Comparison of ENCODE assay signal across 17 cellular contexts in genomic region chr16:89805136-89805905, GRCh38. TPM values are rescaled to one million over a fixed set of nuclear protein-coding genes. Genes with fewer than 3 reads are reported as not detected.
A peak's percentile ranks its signal among the peaks of the same experiment; 100 is the strongest.
DNase-seq lines count a peak whose midpoint lies in the region; ATAC-seq and TF ChIP-seq lines count a peak whose summit lies in the region.
"Had no signal": no experiment of that assay in that cellular context is flagged by ENCODE, and none has a peak within 500 bp of the region (broad histone marks: within the 10 kb centered on the region; RNA-seq: fewer than 3 reads in every experiment).

No MANE protein-coding gene starts in this region.

- H3K79me2 ChIP-seq in smooth muscle cell (ENCODE audit: low read depth) = no peaks in the 10 kb centered on the region

- H3K9me3 ChIP-seq in smooth muscle cell (replicated peaks; ENCODE audit: low read depth) = no peaks in the 10 kb centered on the region
- no peaks in the 10 kb centered on the region for H3K9me3 ChIP-seq in psoas muscle
- H3K9me3 ChIP-seq: BLaER1 treated with 17β-estradiol and CSF1 and Interleukin-3, amounts not matched to agents 10 nM and 100 nM had no signal

- H4K20me1 ChIP-seq in smooth muscle cell (ENCODE audit: low read depth) = no peaks in the 10 kb centered on the region

- in situ Hi-C loops in astrocyte of the spinal cord (cut with HindIII; ENCODE audit: low sequenced_read_pairs) = no loop called here

- H3K4me2 ChIP-seq in smooth muscle cell = no peak overlapping the region
- H3K4me2 ChIP-seq: BLaER1 treated with 17β-estradiol and CSF1 and Interleukin-3, amounts not matched to agents 10 nM and 100 nM had no signal

- no peak overlapping the region for H3K4me3 Mint-ChIP-seq in natural killer cell treated with Interleukin-12 subunit alpha and Interleukin-12 subunit beta and Interleukin-15 and Interleukin-18, amount 100 ng/mL, for 72 hours
- H3K4me3 Mint-ChIP-seq: activated CD4-positive, alpha-beta T cell treated with anti-CD3 and anti-CD28 coated beads for 36 hours; activated naive CD4-positive, alpha-beta T cell treated with anti-CD3 and anti-CD28 coated beads, Interleukin-2, amount 10 ng/mL, durations not matched to agents 7 days and 5 days; T-helper 2 cell treated with Interferon-gamma antibody and Interleukin-4, amounts not matched to agents 5 μg/mL and 100 μg/mL, for 36 hours had no signal

- H3K9me3 Mint-ChIP-seq in natural killer cell treated with Interleukin-12 subunit alpha and Interleukin-12 subunit beta and Interleukin-15 and Interleukin-18, amount 100 ng/mL, for 72 hours = no peaks in the 10 kb centered on the region
- H3K9me3 Mint-ChIP-seq: activated naive CD4-positive, alpha-beta T cell treated with anti-CD3 and anti-CD28 coated beads, Interleukin-2, amount 10 ng/mL, durations not matched to agents 7 days and 5 days; T-helper 2 cell treated with Interferon-gamma antibody and Interleukin-4, amounts not matched to agents 5 μg/mL and 100 μg/mL, for 36 hours had no signal

- peaks cover 11% of the 10 kb centered on the region for H3K36me3 Mint-ChIP-seq in natural killer cell treated with Interleukin-12 subunit alpha and Interleukin-12 subunit beta and Interleukin-15 and Interleukin-18, amount 100 ng/mL, for 72 hours

- no peaks in the 10 kb centered on the region for H3K36me3 ChIP-seq in smooth muscle cell (ENCODE audit: low read depth)
- no peaks in the 10 kb centered on the region for H3K36me3 ChIP-seq in psoas muscle (ENCODE audit: insufficient read depth in 1 of 2, low read depth in 1 of 2)
- H3K36me3 ChIP-seq: cardiac muscle cell had no signal

- no peaks in the 10 kb centered on the region for H3F3A ChIP-seq in smooth muscle cell (ENCODE audit: low read depth)

- 90% methylated on average over 15 of the region's 15 CpGs for WGBS in smooth muscle cell (ENCODE audit: low lambda C conversion rate)
- WGBS in psoas muscle, 3 donors = 87 to 91% (median 89%) methylated on average over 15 of the region's 15 CpGs

- no peak overlapping the region for H3K27ac ChIP-seq in smooth muscle cell (ENCODE audit: low read depth)
- no peak overlapping the region for H3K27ac ChIP-seq in psoas muscle
- H3K27ac ChIP-seq: BLaER1 treated with 17β-estradiol and CSF1 and Interleukin-3, amounts not matched to agents 10 nM and 100 nM; cardiac muscle cell had no signal

- no peak overlapping the region for H2AFZ ChIP-seq in smooth muscle cell (ENCODE audit: low read depth)

- H3K4me1 Mint-ChIP-seq in natural killer cell treated with Interleukin-12 subunit alpha and Interleukin-12 subunit beta and Interleukin-15 and Interleukin-18, amount 100 ng/mL, for 72 hours (ENCODE audit: low read depth in 2 of 2) = no peaks in the 10 kb centered on the region
- H3K4me1 Mint-ChIP-seq: activated CD4-positive, alpha-beta T cell treated with anti-CD3 and anti-CD28 coated beads for 36 hours; activated naive CD4-positive, alpha-beta T cell treated with anti-CD3 and anti-CD28 coated beads, Interleukin-2, amount 10 ng/mL, durations not matched to agents 7 days and 5 days had no signal

- DNase-seq in Ammon's horn (ENCODE audit: low spot score) (peak; percentile 68), M059J (ENCODE audit: low read depth) (peak; percentile 72), astrocyte of the spinal cord (ENCODE audit: low read depth, low spot score) (peak; percentile 15), kidney tubule cell (ENCODE audit: low spot score) (peak; percentile 11), smooth muscle cell (lab: John Stamatoyannopoulos, UW; ENCODE audit: unreplicated experiment) (no peak), psoas muscle (no peak)
- DNase-seq in natural killer cell treated with Interleukin-12 subunit alpha and Interleukin-12 subunit beta and Interleukin-15 and Interleukin-18, amount 100 ng/mL, for 72 hours (ENCODE audit: low spot score) = no peak
- DNase-seq: activated CD4-positive, alpha-beta T cell treated with anti-CD3 and anti-CD28 coated beads for 36 hours; activated naive CD4-positive, alpha-beta T cell treated with anti-CD3 and anti-CD28 coated beads, Interleukin-2, amount 10 ng/mL, durations not matched to agents 7 days and 5 days; effector memory CD4-positive, alpha-beta T cell; mammary epithelial cell; MV-4-11; SHP77 treated with DMSO at 0.1 percent for 48 hours had no signal

- intact Hi-C loops in psoas muscle (cut with DNase I) = no loop called here

- H3K27me3 Mint-ChIP-seq in natural killer cell treated with Interleukin-12 subunit alpha and Interleukin-12 subunit beta and Interleukin-15 and Interleukin-18, amount 100 ng/mL, for 72 hours = no peaks in the 10 kb centered on the region
- H3K27me3 Mint-ChIP-seq: activated CD4-positive, alpha-beta T cell treated with anti-CD3 and anti-CD28 coated beads for 36 hours; activated naive CD4-positive, alpha-beta T cell treated with anti-CD3 and anti-CD28 coated beads, Interleukin-2, amount 10 ng/mL, durations not matched to agents 7 days and 5 days had no signal

- H3K27ac Mint-ChIP-seq in natural killer cell treated with Interleukin-12 subunit alpha and Interleukin-12 subunit beta and Interleukin-15 and Interleukin-18, amount 100 ng/mL, for 72 hours = no peak overlapping the region
- H3K27ac Mint-ChIP-seq: activated CD4-positive, alpha-beta T cell treated with anti-CD3 and anti-CD28 coated beads for 36 hours; activated naive CD4-positive, alpha-beta T cell treated with anti-CD3 and anti-CD28 coated beads, Interleukin-2, amount 10 ng/mL, durations not matched to agents 7 days and 5 days; T-helper 2 cell treated with Interferon-gamma antibody and Interleukin-4, amounts not matched to agents 5 μg/mL and 100 μg/mL, for 36 hours had no signal

- no peak for TF ChIP-seq CTCF in astrocyte of the spinal cord (IDR thresholded peaks at IDR 0.05; ENCODE audit: low read depth, low read length)
- TF ChIP-seq CTCF in smooth muscle cell (IDR thresholded peaks at IDR 0.05; ENCODE audit: borderline replicate concordance, insufficient read depth, poor library complexity, severe bottlenecking) = no peak
- TF ChIP-seq CTCF in psoas muscle (IDR thresholded peaks at IDR 0.05) = no peak

- H3K4me1 ChIP-seq in smooth muscle cell (ENCODE audit: low read depth) (no peaks in the 10 kb centered on the region), psoas muscle (no peaks in the 10 kb centered on the region)

- H3K27me3 ChIP-seq in smooth muscle cell (ENCODE audit: low read depth) (no peaks in the 10 kb centered on the region), psoas muscle (ENCODE audit: insufficient read depth in 3 of 3, low read length in 2 of 3) (no peaks in the 10 kb centered on the region)
- H3K27me3 ChIP-seq: BLaER1 treated with 17β-estradiol and CSF1 and Interleukin-3, amounts not matched to agents 10 nM and 100 nM; cardiac muscle cell had no signal

- ATAC-seq in GM21367 (IDR thresholded peaks at IDR 0.05; ENCODE audit: unreplicated experiment) (no peak), psoas muscle (no peak)
- no peak for ATAC-seq in natural killer cell treated with Interleukin-12 subunit alpha and Interleukin-12 subunit beta and Interleukin-15 and Interleukin-18, amount 100 ng/mL, for 72 hours
- ATAC-seq: activated CD4-positive, alpha-beta T cell treated with anti-CD3 and anti-CD28 coated beads for 36 hours had no signal

- H3K4me3 ChIP-seq in astrocyte of the spinal cord (ENCODE audit: low read depth, low read length) = no peak overlapping the region
- H3K4me3 ChIP-seq in smooth muscle cell = no peak overlapping the region
- no peak overlapping the region for H3K4me3 ChIP-seq in psoas muscle
- H3K4me3 ChIP-seq: BLaER1 treated with 17β-estradiol and CSF1 and Interleukin-3, amounts not matched to agents 10 nM and 100 nM; cardiac muscle cell had no signal

- H3K9ac ChIP-seq in smooth muscle cell (ENCODE audit: low read depth) = no peak overlapping the region
- H3K9ac ChIP-seq: BLaER1 treated with 17β-estradiol and CSF1 and Interleukin-3, amounts not matched to agents 10 nM and 100 nM had no signal

RNA-seq across cellular contexts. Expression of gene FANCA, which starts 11.1 kb away (rescaled TPM):
- total RNA-seq in M059J (2014; rRNA removed; shearing (Covaris generic)) = 27.9 and 40.5 TPM in 2 replicates
- total RNA-seq in smooth muscle cell (6.0 and 17.7 TPM in 2 replicates), psoas muscle (1 to 10 TPM in 2 of 4 donors, under 1 TPM in 2; 0.79 to 1.1 (median 0.96) TPM)
- polyA plus RNA-seq in smooth muscle cell (13.1 and 16.7 TPM in 2 replicates), psoas muscle (1 to 10 TPM; 2.2 to 3.7 (median 2.3) TPM)
- total RNA-seq in natural killer cell treated with Interleukin-12 subunit alpha and Interleukin-12 subunit beta and Interleukin-15 and Interleukin-18, amount 100 ng/mL, for 72 hours = 100 to 1,000 TPM in 1 of 2 donors, 10 to 100 TPM in 1; 77.5 to 364 TPM

RNA-seq across cellular contexts. Expression of gene SPIRE2, which starts 23.0 kb away (rescaled TPM):
- 1.1 and 2.3 TPM in 2 replicates for total RNA-seq in M059J (2014; rRNA removed; shearing (Covaris generic))
- 1.1 and 1.4 TPM in 2 replicates for total RNA-seq in smooth muscle cell
- 1.1 and 2.2 TPM in 2 replicates for polyA plus RNA-seq in smooth muscle cell
- 1 to 10 TPM; 2.5 to 3.9 TPM for total RNA-seq in natural killer cell treated with Interleukin-12 subunit alpha and Interleukin-12 subunit beta and Interleukin-15 and Interleukin-18, amount 100 ng/mL, for 72 hours
- under 1 TPM in 3 of 4 donors, not detected in 1; 0.14 to 0.47 (median 0.22) TPM for total RNA-seq in psoas muscle
- under 1 TPM; 0.18 to 0.48 (median 0.27) TPM for polyA plus RNA-seq in psoas muscle

Comparison
In these comparisons a context has a peak if more than half of its experiments do, and no peak if none do; other contexts are left out.
1. DNase-seq: peak in Ammon's horn (single experiment), M059J (single experiment), astrocyte of the spinal cord (single experiment) and kidney tubule cell (single experiment); none in smooth muscle cell (single experiment), natural killer cell treated with Interleukin-12 subunit alpha and Interleukin-12 subunit beta and Interleukin-15 and Interleukin-18, amount 100 ng/mL, for 72 hours (single experiment) and psoas muscle (0 of 2).